ENCODE assay signal across 8 cellular contexts in genomic region chr4:169791527-169792156, GRCh38. TPM values are rescaled to one million over a fixed set of nuclear protein-coding genes. Genes with fewer than 3 reads are reported as not detected.
DNase-seq lines count a peak whose midpoint lies in the region; ATAC-seq, FAIRE-seq and TF ChIP-seq lines count a peak whose summit lies in the region.

No MANE protein-coding gene starts in this region.

- intact Hi-C loops in kidney (cut with DNase I) = no loop called here

- H3K4me1 ChIP-seq in kidney (ENCODE audit: control insufficient read depth in 1 of 2, insufficient read depth in 1 of 2, low read depth in 1 of 2, low read length in 2 of 2) = no peaks in the 10 kb centered on the region

- TF ChIP-seq CTCF in LNCaP clone FGC (IDR thresholded peaks at IDR 0.05; ENCODE audit: control insufficient read depth, extremely low read depth, insufficient read depth) (peak; percentile 65), kidney (IDR thresholded peaks at IDR 0.05; ENCODE audit: borderline replicate concordance, extremely low read depth, insufficient read depth) (peak; percentile 36)

- H3K9me3 ChIP-seq in kidney (ENCODE audit: control insufficient read depth in 1 of 2, low read length in 2 of 2) = no peaks in the 10 kb centered on the region

- H3K4me3 ChIP-seq in LNCaP clone FGC (ENCODE audit: low read depth, low read length) (peak overlapping the region; percentile 34), kidney (ENCODE audit: low read length in 2 of 2) (peak overlapping the region in 1 of 2 donors; percentile 37)

- ATAC-seq in GM18517 (IDR thresholded peaks at IDR 0.05; ENCODE audit: unreplicated experiment) (no peak), GM21723 (IDR thresholded peaks at IDR 0.05; ENCODE audit: unreplicated experiment) (no peak)

- H3K9ac ChIP-seq in kidney (ENCODE audit: low read length in 2 of 2) = peak overlapping the region in 1 of 2 donors; percentile 4

- DNase-seq in Daoy (ENCODE audit: low read depth) (peak; percentile 47), LNCaP clone FGC (ENCODE audit: low read depth) (peak; percentile 62), SK-N-DZ (ENCODE audit: low spot score) (peak; percentile 91), caudate nucleus (lab: John Stamatoyannopoulos, UW) (peak in 55 of 61 donors; percentile 6 to 84 (median 51)), kidney (no peak)
- peak; percentile 16 for DNase-seq in stimulated activated CD4-positive, alpha-beta T cell treated with anti-CD3 and anti-CD28 coated beads, Interleukin-1b, Interleukin-23, amount 100 ng/mL, for 48 hours

- H3K27ac ChIP-seq in caudate nucleus (ENCODE audit: low read depth, low read length) (peak overlapping the region; percentile 28), kidney (ENCODE audit: low read depth in 2 of 2, low read length in 2 of 2) (no peak overlapping the region)

- no peaks in the 10 kb centered on the region for H3K36me3 ChIP-seq in kidney (ENCODE audit: control insufficient read depth in 1 of 2, insufficient read depth in 2 of 2, low read length in 2 of 2)

- FAIRE-seq in kidney (lab: Jason Lieb, UNC) = no peak

RNA-seq across cellular contexts. Expression of gene HPF1, which starts 33.9 kb away (rescaled TPM):
- 23.3 and 34.4 TPM in 2 replicates for total RNA-seq in Daoy (2014; rRNA removed; shearing (Covaris generic))
- 72.8 and 86.7 TPM in 2 replicates for polyA plus RNA-seq in SK-N-DZ (2014; cell fraction: cytosol; rRNA removed)
- polyA plus RNA-seq in SK-N-DZ (2014; cell fraction: nucleus; rRNA removed) = 38.5 and 53.5 TPM in 2 replicates
- total RNA-seq in kidney = 21.9 TPM
- polyA plus RNA-seq in kidney (ENCODE audit: insufficient read depth, low read depth, low replicate concordance) = 27.6 TPM
